In the genomic region with DNA sequence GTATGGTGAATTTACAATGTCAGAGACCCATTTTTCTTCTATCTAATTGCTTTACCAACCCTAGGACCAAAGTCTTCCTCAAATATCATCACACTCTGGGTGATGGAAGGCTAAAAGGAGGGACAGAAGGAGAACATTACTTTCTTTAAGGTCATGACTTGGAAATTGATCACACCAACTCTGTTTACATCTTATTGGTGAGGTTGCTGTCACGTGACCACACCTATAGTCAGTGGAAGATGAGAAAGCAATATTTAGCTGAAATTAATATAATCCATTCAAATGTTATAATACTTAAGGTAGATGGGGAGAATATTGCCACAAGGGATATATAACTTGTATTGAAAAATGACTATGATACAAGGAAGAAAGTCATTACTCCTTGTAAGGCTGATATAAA, we compare ENCODE assay signal across 1 cellular context.
TF ChIP-seq lines count a peak whose summit lies in the region.

No MANE protein-coding gene starts in this region.

TF ChIP-seq in K562, 482 proteins besides CTCF, POLR2A, EP300 and RAD21 (continued from another document):
- TF ChIP-seq, protein P1, sequence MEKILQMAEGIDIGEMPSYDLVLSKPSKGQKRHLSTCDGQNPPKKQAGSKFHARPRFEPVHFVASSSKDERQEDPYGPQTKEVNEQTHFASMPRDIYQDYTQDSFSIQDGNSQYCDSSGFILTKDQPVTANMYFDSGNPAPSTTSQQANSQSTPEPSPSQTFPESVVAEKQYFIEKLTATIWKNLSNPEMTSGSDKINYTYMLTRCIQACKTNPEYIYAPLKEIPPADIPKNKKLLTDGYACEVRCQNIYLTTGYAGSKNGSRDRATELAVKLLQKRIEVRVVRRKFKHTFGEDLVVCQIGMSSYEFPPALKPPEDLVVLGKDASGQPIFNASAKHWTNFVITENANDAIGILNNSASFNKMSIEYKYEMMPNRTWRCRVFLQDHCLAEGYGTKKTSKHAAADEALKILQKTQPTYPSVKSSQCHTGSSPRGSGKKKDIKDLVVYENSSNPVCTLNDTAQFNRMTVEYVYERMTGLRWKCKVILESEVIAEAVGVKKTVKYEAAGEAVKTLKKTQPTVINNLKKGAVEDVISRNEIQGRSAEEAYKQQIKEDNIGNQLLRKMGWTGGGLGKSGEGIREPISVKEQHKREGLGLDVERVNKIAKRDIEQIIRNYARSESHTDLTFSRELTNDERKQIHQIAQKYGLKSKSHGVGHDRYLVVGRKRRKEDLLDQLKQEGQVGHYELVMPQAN (IDR thresholded peaks at IDR 0.05; ENCODE audit: borderline replicate concordance) = no peak
- TF ChIP-seq FOXJ2 (tag; IDR thresholded peaks at IDR 0.05) = no peak
- TF ChIP-seq, protein P2, sequence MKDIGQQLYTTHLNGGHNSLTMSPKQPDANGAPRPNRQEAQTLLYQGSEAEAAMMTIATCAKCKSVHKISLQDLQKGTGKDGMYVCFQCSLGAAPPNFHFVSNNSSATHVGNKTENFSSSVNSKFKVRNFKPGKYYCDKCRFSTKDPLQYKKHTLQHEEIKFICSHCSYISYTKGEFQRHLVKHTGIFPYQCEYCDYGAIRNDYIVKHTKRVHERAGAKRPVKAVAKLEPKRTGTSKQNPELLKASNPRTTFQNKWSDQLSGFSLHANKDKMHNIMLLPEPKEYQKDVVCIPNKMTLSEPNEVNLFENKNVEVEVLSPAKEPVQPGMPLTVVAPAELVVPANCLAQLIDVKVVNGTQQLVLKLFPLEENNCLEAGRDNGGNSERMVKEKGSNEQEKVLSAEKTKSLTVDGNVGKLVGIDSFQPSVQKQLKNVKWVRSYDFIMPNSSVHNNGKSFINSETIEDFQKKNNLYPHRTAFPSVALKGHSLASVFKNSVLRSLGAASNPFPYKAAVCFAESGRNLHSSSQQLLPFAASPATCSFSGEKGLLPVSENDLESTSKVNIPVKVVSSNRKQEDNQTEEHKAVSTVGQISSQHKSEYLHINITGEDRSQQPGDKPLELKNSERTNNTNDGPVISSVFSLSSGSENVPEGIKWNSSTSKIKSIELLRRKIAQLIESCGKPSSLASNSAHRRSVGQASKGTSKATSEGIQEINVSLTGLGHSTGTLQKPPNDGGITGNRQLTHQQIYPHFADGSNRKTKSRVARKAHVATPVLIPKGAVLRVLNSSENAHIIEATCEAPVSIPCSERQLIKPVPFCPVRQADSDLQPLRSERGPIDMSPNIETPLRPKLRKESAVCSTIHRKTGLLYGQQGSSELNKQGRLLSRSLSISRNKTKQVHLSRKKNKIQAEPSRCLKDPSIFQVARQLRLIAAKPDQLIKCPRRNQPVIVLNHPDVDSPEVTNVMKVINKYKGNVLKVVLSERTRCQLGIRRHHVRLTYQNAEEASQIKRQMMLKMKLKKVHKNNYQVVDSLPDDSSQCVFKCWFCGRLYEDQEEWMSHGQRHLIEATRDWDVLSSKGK (CRISPR knock-in tag; IDR thresholded peaks at IDR 0.05) = no peak
- no peak for TF ChIP-seq FUS (optimal IDR thresholded peaks at IDR 0.05; ENCODE audit: low read depth, low read length)
- no peak for TF ChIP-seq ZKSCAN1 (IDR thresholded peaks at IDR 0.05; ENCODE audit: low read depth, low read length)
- no peak for TF ChIP-seq ZNF785 (CRISPR knock-in tag; IDR thresholded peaks at IDR 0.05)
- TF ChIP-seq, protein P3, sequence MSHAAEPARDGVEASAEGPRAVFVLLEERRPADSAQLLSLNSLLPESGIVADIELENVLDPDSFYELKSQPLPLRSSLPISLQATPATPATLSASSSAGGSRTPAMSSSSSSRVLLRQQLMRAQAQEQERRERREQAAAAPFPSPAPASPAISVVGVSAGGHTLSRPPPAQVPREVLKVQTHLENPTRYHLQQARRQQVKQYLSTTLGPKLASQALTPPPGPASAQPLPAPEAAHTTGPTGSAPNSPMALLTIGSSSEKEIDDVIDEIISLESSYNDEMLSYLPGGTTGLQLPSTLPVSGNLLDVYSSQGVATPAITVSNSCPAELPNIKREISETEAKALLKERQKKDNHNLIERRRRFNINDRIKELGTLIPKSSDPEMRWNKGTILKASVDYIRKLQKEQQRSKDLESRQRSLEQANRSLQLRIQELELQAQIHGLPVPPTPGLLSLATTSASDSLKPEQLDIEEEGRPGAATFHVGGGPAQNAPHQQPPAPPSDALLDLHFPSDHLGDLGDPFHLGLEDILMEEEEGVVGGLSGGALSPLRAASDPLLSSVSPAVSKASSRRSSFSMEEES (CRISPR knock-in tag; IDR thresholded peaks at IDR 0.05) = peak; percentile 92
